ENCODE assay signal across 23 cellular contexts in the genomic region with DNA sequence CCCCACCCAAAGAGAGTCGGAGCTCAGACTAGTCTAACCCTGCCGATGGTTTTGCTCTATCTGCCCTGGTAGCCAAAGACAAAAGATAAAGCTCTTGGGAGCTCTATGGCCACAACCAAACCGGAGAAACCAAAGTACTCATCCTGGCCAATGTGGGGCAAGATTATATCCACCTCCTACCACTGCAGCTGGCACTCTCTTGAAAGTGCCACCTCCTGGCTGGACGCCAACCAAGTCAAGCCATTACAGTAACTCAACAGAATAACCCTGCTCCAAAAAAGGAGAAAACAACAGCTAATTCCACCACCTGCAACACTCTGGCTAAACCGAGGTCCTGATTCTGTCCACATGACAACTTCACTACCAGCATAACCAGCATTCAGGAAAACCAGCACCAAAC.
"Had no signal": no experiment of that assay in that cellular context is flagged by ENCODE, and none has a peak within 500 bp of the region (broad histone marks: within the 10 kb centered on the region; RNA-seq: fewer than 3 reads in every experiment).

No MANE protein-coding gene starts in this region.

- H3K4me1 ChIP-seq: neural progenitor cell, parathyroid adenoma, psoas muscle, right lobe of liver, thyroid gland, tibial nerve, upper lobe of left lung, vagina had no signal

- H2AFZ ChIP-seq: neural progenitor cell, parathyroid adenoma had no signal

- H3K4me2 ChIP-seq: neural progenitor cell had no signal

- H3K9me3 ChIP-seq: ovary, sigmoid colon, stomach, thoracic aorta, thyroid gland, tibial nerve had no signal

- H3K36me3 ChIP-seq: neural progenitor cell, ovary, right lobe of liver, sigmoid colon, thoracic aorta, thyroid gland, tibial nerve, upper lobe of left lung, vagina had no signal

- DNase-seq: occipital lobe; ovary; posterior cingulate gyrus; psoas muscle; right lobe of liver; sigmoid colon; small intestine; stimulated activated CD4-positive, alpha-beta T cell treated with anti-CD3 and anti-CD28 coated beads, Interleukin-15, amount 100 ng/mL, for 24 hours; stimulated activated CD4-positive, alpha-beta T cell treated with anti-CD3 and anti-CD28 coated beads, Interleukin-2, amount 100 ng/mL, for 24 hours; stimulated activated CD4-positive, alpha-beta T cell treated with anti-CD3 and anti-CD28 coated beads, Interleukin-2, amount 100 ng/mL, for 48 hours; stimulated activated CD4-positive, alpha-beta T cell treated with anti-CD3 and anti-CD28 coated beads, Interleukin-4, amount 100 ng/mL, for 24 hours; stimulated activated naive B cell treated with anti-CD40 and anti-IgM and Interleukin-4, amounts not matched to agents 10 μg/mL and 1 μg/mL and 100 μg/mL, for 72 hours; stimulated activated naive CD4-positive, alpha-beta T cell treated with Interleukin-2 at 50 U/mL for 16 hours; stomach; thyroid gland; upper lobe of left lung had no signal

- H3K27me3 ChIP-seq: neural progenitor cell, ovary, right lobe of liver, sigmoid colon, stomach, thyroid gland, tibial nerve, upper lobe of left lung, vagina had no signal

- ATAC-seq: psoas muscle; right lobe of liver; stimulated activated effector memory CD8-positive, alpha-beta T cell treated with anti-CD3 and anti-CD28 coated beads, Interleukin-12 subunit alpha, Interleukin-12 subunit beta, amount 100 ng/mL, for 72 hours; stimulated activated naive B cell treated with anti-CD40 and anti-IgM and Interleukin-4, amounts not matched to agents 10 μg/mL and 1 μg/mL and 100 μg/mL, for 72 hours had no signal

- H3K9ac ChIP-seq: neural progenitor cell, parathyroid adenoma had no signal

- FAIRE-seq: small intestine, urothelium cell line had no signal

- H3K27ac ChIP-seq: neural progenitor cell, ovary, parathyroid adenoma, psoas muscle, right lobe of liver, sigmoid colon, stomach, thoracic aorta, thyroid gland, tibial nerve, upper lobe of left lung, vagina had no signal

- H3K4me3 ChIP-seq: neural progenitor cell, ovary, psoas muscle, right lobe of liver, sigmoid colon, stomach, thoracic aorta, thyroid gland, tibial nerve, upper lobe of left lung, vagina had no signal
